8 cellular contexts compared by ENCODE assay signal in the genomic region with DNA sequence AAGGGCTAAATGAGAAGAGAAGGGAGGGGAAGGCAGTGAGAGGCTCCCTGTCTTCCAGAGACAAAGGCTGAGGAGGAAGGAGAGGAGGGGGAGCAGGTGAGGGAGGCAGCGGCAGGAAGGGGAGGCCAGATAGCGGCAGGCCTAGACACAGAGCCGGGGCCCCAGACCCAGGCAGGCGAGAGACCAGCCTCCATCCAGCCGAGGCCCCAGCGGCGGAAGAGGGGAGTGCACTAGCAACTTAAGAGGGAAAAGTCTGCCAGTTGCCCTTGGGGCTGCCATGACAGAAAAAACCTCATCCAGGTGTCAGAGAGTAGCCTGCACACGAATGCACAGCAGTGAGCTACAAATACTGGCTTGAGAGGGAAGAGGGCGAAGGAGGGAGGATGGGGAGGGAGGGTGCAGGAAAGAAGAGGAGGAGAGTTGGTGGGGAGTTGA.
DNase-seq lines count a peak whose midpoint lies in the region; ATAC-seq and TF ChIP-seq lines count a peak whose summit lies in the region.
"Had no signal": no experiment of that assay in that cellular context is flagged by ENCODE, and none has a peak within 500 bp of the region (broad histone marks: within the 10 kb centered on the region; RNA-seq: fewer than 3 reads in every experiment).

No MANE protein-coding gene starts in this region.

- no peaks in the 10 kb centered on the region for H3K36me3 ChIP-seq in neuron (ENCODE audit: insufficient read depth, low read length)

- no peaks in the 10 kb centered on the region for H3K27me3 ChIP-seq in neuron (ENCODE audit: insufficient read depth, low read length)

- H3K9me3 ChIP-seq in neuron (ENCODE audit: low read length), result no peaks in the 10 kb centered on the region

- H3K4me1 ChIP-seq in neuron (ENCODE audit: insufficient read depth, low read length), result peaks cover 23% of the 10 kb centered on the region
- H3K4me1 ChIP-seq: parathyroid adenoma had no signal

- H3K4me3 ChIP-seq in neuron (ENCODE audit: low read length), result no peak overlapping the region

- peak; percentile 66 for DNase-seq in GM13976 (ENCODE audit: low spot score)
- peak; percentile 31 for DNase-seq in NCI-H82 treated with DMSO at 0.1 percent for 48 hours (lab: John Stamatoyannopoulos, UW; ENCODE audit: unreplicated experiment)
- DNase-seq in T47D (ENCODE audit: low read depth in 1 of 2, low spot score in 1 of 2), result peak; percentile 38 to 66
- DNase-seq in ACHN, result no peak
- DNase-seq in AG08395 (ENCODE audit: low spot score), result no peak

- H2AFZ ChIP-seq in neuron (ENCODE audit: low read depth, low read length), result peak overlapping the region; percentile 29
- H2AFZ ChIP-seq: parathyroid adenoma had no signal

- no peak for ATAC-seq in HG03565 (IDR thresholded peaks at IDR 0.05; ENCODE audit: unreplicated experiment)

- in situ Hi-C loops in GM13976 (cut with MboI; ENCODE audit: low sequenced_read_pairs, unreplicated experiment) (no loop called here), T47D (cut with HindIII; ENCODE audit: low pct_unique_long_range_greater_than_20kb, low sequenced_read_pairs) (no loop called here), ACHN (cut with HindIII; ENCODE audit: low pct_ligation_motif_present, low pct_unique_long_range_greater_than_20kb, low sequenced_read_pairs) (no loop called here)

- TF ChIP-seq CTCF in GM13976 (IDR thresholded peaks at IDR 0.05; ENCODE audit: borderline replicate concordance, control extremely low read depth, extremely low read depth, insufficient read depth, missing control alignments), result peak; percentile 15

Comparison
In these comparisons a context has a peak if more than half of its experiments do, and no peak if none do; other contexts are left out.
1. DNase-seq: peak in GM13976 (single experiment), NCI-H82 treated with DMSO at 0.1 percent for 48 hours (single experiment) and T47D (2 of 2); none in ACHN (single experiment) and AG08395 (single experiment).